ENCODE assay signal across 21 cellular contexts in genomic region chr10:74760042-74760979, GRCh38.
"Had no signal": no experiment of that assay in that cellular context is flagged by ENCODE, and none has a peak within 500 bp of the region (broad histone marks: within the 10 kb centered on the region; RNA-seq: fewer than 3 reads in every experiment).

No MANE protein-coding gene starts in this region.

- DNase-seq: activated CD4-positive, alpha-beta T cell treated with anti-CD3 and anti-CD28 coated beads for 4 hours; activated CD8-positive, alpha-beta memory T cell treated with anti-CD3 and anti-CD28 coated beads, Interleukin-2, amount 50 U/mL, for 4 hours; activated CD8-positive, alpha-beta T cell treated with anti-CD3 and anti-CD28 coated beads for 36 hours; activated gamma-delta T cell treated with Interleukin-2 at 50 U/mL for 16 hours; activated naive CD4-positive, alpha-beta T cell treated with anti-CD3 and anti-CD28 coated beads, Interleukin-2, amount 10 ng/mL, durations not matched to agents 7 days and 5 days; activated naive CD8-positive, alpha-beta T cell treated with anti-CD3 and anti-CD28 coated beads, Interleukin-2, amount 10 ng/mL, durations not matched to agents 7 days and 5 days; activated T-cell treated with anti-CD3 and anti-CD28 coated beads, Interleukin-2, amount 50 U/mL, for 72 hours; adrenal gland; anterior cingulate cortex; caudate nucleus; NCI-H1092 treated with DMSO at 0.1 percent for 48 hours; NCI-H1417 treated with DMSO at 0.1 percent for 48 hours; NCI-H1694; NCI-H2029; NCI-H2107; NCI-H2171 treated with DMSO at 0.1 percent for 48 hours; NCI-H226; NCI-H69; SHP77 treated with DMSO at 0.1 percent for 48 hours had no signal

- H3K27ac ChIP-seq: adrenal gland had no signal

- H3K4me3 ChIP-seq: adrenal gland had no signal

- H3K36me3 ChIP-seq: adrenal gland had no signal

- H3K4me1 ChIP-seq: adrenal gland had no signal

- ATAC-seq: activated CD4-positive, CD25-positive, alpha-beta regulatory T cell treated with anti-CD3 and anti-CD28 coated beads, Interleukin-2, amount 50 U/mL, for 24 hours; activated CD8-positive, alpha-beta T cell treated with anti-CD3 and anti-CD28 coated beads for 36 hours; activated T-cell treated with anti-CD3 and anti-CD28 coated beads, Interleukin-2, amount 50 U/mL, for 72 hours had no signal

- H3K9me3 ChIP-seq: adrenal gland had no signal

- H3K27me3 ChIP-seq: adrenal gland had no signal

- FAIRE-seq: RCC 7860 had no signal
